Comparison of ENCODE assay signal across 1 cellular context in the genomic region with DNA sequence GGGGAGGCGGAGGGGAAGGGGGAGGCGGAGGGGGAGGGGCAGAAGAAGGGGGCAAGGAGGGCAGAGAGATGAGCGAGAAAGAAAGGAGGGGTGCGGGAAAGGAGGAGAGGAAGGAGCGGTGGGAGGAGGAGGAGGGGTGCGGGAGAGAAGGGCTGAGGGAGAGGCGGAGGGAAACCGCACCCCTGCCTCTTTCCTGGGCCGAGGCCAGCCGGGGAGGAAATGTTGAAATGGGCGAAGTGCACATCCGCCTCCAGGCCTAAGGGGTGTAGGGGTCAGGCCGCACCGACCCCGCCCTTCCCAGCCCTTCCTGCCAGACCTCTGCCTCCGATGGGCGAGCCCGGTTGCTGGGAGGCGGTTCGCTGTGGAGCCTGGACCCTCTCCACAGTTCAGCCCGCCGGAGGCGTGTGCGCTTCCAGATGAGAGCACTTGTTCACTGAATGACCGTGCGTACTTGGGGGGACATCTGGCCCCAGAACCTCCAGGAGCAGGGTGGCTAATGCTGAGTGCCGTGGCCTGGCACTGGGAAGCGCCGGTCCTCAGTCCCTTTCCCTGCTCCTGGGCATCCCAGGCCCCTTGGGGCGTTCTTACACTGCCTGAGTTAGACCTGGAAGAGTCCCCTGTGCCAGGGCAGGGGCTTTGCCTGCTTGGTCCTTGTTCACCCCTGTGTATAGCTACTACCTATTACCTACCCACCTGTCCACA.
TF ChIP-seq lines count a peak whose summit lies in the region.

No MANE protein-coding gene starts in this region.

TF ChIP-seq in K562, 482 proteins besides CTCF, POLR2A, EP300 and RAD21 (continued from another document):
- TF ChIP-seq PCBP1 (IDR thresholded peaks at IDR 0.05; ENCODE audit: low read depth, low read length, poor library complexity, severe bottlenecking), result no peak
- TF ChIP-seq NFATC3 (IDR thresholded peaks at IDR 0.05), result no peak
- TF ChIP-seq, protein P1, sequence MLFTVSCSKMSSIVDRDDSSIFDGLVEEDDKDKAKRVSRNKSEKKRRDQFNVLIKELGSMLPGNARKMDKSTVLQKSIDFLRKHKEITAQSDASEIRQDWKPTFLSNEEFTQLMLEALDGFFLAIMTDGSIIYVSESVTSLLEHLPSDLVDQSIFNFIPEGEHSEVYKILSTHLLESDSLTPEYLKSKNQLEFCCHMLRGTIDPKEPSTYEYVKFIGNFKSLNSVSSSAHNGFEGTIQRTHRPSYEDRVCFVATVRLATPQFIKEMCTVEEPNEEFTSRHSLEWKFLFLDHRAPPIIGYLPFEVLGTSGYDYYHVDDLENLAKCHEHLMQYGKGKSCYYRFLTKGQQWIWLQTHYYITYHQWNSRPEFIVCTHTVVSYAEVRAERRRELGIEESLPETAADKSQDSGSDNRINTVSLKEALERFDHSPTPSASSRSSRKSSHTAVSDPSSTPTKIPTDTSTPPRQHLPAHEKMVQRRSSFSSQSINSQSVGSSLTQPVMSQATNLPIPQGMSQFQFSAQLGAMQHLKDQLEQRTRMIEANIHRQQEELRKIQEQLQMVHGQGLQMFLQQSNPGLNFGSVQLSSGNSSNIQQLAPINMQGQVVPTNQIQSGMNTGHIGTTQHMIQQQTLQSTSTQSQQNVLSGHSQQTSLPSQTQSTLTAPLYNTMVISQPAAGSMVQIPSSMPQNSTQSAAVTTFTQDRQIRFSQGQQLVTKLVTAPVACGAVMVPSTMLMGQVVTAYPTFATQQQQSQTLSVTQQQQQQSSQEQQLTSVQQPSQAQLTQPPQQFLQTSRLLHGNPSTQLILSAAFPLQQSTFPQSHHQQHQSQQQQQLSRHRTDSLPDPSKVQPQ (CRISPR knock-in tag; IDR thresholded peaks at IDR 0.05; ENCODE audit: borderline replicate concordance), result no peak
- TF ChIP-seq SRSF7 (optimal IDR thresholded peaks at IDR 0.05; ENCODE audit: low read depth, low read length), result no peak
- TF ChIP-seq ZSCAN29 (IDR thresholded peaks at IDR 0.05), result no peak
- TF ChIP-seq NR2C2 (CRISPR knock-in tag; IDR thresholded peaks at IDR 0.05), result no peak
- no peak for TF ChIP-seq NR2C2 (tag; IDR thresholded peaks at IDR 0.05)
- TF ChIP-seq, protein P2, sequence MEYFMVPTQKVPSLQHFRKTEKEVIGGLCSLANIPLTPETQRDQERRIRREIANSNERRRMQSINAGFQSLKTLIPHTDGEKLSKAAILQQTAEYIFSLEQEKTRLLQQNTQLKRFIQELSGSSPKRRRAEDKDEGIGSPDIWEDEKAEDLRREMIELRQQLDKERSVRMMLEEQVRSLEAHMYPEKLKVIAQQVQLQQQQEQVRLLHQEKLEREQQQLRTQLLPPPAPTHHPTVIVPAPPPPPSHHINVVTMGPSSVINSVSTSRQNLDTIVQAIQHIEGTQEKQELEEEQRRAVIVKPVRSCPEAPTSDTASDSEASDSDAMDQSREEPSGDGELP (CRISPR knock-in tag; IDR thresholded peaks at IDR 0.05; ENCODE audit: borderline replicate concordance), result no peak
- no peak for TF ChIP-seq MAFG (tag; conservative IDR thresholded peaks at IDR 0.05)
- TF ChIP-seq POLR2G (IDR thresholded peaks at IDR 0.05; ENCODE audit: low read depth, low read length), result no peak
- TF ChIP-seq HCFC1 (IDR thresholded peaks at IDR 0.05; ENCODE audit: low read depth, low read length), result no peak
- no peak for TF ChIP-seq MYBL2 (IDR thresholded peaks at IDR 0.05; ENCODE audit: low read depth)
- TF ChIP-seq MYBL2 (CRISPR knock-in tag; IDR thresholded peaks at IDR 0.05; ENCODE audit: borderline replicate concordance), result no peak
- TF ChIP-seq HNRNPH1 (optimal IDR thresholded peaks at IDR 0.05; ENCODE audit: low read depth, low read length), result no peak
- TF ChIP-seq NFIC (IDR thresholded peaks at IDR 0.05), result peak; percentile 29; the same call in 1 of the 2 replicates
- TF ChIP-seq NEUROD1 (IDR thresholded peaks at IDR 0.05; ENCODE audit: borderline replicate concordance, low read depth, low read length, partially characterized antibody), result no peak
- TF ChIP-seq POLR2AphosphoS2 (IDR thresholded peaks at IDR 0.05; ENCODE audit: low read length), result no peak
- TF ChIP-seq PCBP2 (IDR thresholded peaks at IDR 0.05; ENCODE audit: low read depth, low read length, poor library complexity, severe bottlenecking), result no peak
- TF ChIP-seq, protein P3, sequence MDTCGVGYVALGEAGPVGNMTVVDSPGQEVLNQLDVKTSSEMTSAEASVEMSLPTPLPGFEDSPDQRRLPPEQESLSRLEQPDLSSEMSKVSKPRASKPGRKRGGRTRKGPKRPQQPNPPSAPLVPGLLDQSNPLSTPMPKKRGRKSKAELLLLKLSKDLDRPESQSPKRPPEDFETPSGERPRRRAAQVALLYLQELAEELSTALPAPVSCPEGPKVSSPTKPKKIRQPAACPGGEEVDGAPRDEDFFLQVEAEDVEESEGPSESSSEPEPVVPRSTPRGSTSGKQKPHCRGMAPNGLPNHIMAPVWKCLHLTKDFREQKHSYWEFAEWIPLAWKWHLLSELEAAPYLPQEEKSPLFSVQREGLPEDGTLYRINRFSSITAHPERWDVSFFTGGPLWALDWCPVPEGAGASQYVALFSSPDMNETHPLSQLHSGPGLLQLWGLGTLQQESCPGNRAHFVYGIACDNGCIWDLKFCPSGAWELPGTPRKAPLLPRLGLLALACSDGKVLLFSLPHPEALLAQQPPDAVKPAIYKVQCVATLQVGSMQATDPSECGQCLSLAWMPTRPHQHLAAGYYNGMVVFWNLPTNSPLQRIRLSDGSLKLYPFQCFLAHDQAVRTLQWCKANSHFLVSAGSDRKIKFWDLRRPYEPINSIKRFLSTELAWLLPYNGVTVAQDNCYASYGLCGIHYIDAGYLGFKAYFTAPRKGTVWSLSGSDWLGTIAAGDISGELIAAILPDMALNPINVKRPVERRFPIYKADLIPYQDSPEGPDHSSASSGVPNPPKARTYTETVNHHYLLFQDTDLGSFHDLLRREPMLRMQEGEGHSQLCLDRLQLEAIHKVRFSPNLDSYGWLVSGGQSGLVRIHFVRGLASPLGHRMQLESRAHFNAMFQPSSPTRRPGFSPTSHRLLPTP (IDR thresholded peaks at IDR 0.05; ENCODE audit: borderline replicate concordance, extremely low read depth, insufficient read length), result no peak
- TF ChIP-seq KDM1A (IDR thresholded peaks at IDR 0.05), result no peak
- TF ChIP-seq, protein P4, sequence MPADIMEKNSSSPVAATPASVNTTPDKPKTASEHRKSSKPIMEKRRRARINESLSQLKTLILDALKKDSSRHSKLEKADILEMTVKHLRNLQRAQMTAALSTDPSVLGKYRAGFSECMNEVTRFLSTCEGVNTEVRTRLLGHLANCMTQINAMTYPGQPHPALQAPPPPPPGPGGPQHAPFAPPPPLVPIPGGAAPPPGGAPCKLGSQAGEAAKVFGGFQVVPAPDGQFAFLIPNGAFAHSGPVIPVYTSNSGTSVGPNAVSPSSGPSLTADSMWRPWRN (IDR thresholded peaks at IDR 0.05; ENCODE audit: low read depth), result no peak
- 0 out of 2 replicates have a peak, but pooled peaks have one; percentile 13 for TF ChIP-seq SMAD4 (CRISPR knock-in tag; conservative IDR thresholded peaks at IDR 0.05)
- TF ChIP-seq FOXK2 (conservative IDR thresholded peaks at IDR 0.05 in 1 of 2, IDR thresholded peaks at IDR 0.05 in 1 of 2; ENCODE audit: low read depth in 2 of 2), result no peak
- TF ChIP-seq ZNF263 (CRISPR knock-in tag; IDR thresholded peaks at IDR 0.05; ENCODE audit: borderline replicate concordance), result 0 out of 2 replicates have a peak, but pooled peaks have one; percentile 43
- no peak for TF ChIP-seq ARHGAP35 (IDR thresholded peaks at IDR 0.05; ENCODE audit: partially characterized antibody)
- peak; percentile 71 for TF ChIP-seq GABPA (tag; conservative IDR thresholded peaks at IDR 0.05; ENCODE audit: low read depth)
- no peak for TF ChIP-seq MEF2A (IDR thresholded peaks at IDR 0.05; ENCODE audit: control insufficient read depth, low read depth, low read length)
